In genomic region chr21:16342932-16343331, GRCh38 we compare ENCODE assay signal across 16 cellular contexts.
"Had no signal": no experiment of that assay in that cellular context is flagged by ENCODE, and none has a peak within 500 bp of the region (broad histone marks: within the 10 kb centered on the region; RNA-seq: fewer than 3 reads in every experiment).

No MANE protein-coding gene starts in this region.

- H3K27ac ChIP-seq: esophagus squamous epithelium, gastroesophageal sphincter, ovary had no signal

- H3K4me1 ChIP-seq: esophagus squamous epithelium, gastroesophageal sphincter had no signal

- DNase-seq: dermis blood vessel endothelial cell; esophagus squamous epithelium; foreskin fibroblast; kidney; left cardiac atrium; left ventricle myocardium superior; mesenchymal stem cell; naive thymus-derived CD4-positive, alpha-beta T cell; ovary; right cardiac atrium; small intestine; stimulated activated CD4-positive, alpha-beta T cell treated with anti-CD3 and anti-CD28 coated beads, Interleukin-12 subunit alpha, Interleukin-12 subunit beta, amount 100 ng/mL, for 4 hours; stimulated activated naive CD4-positive, alpha-beta T cell treated with Interleukin-2 at 50 U/mL for 16 hours; trophoblast cell had no signal

- H3K4me3 ChIP-seq: esophagus squamous epithelium, gastroesophageal sphincter, lung, ovary had no signal

- H3K36me3 ChIP-seq: esophagus squamous epithelium, gastroesophageal sphincter, ovary had no signal

- H3K9me3 ChIP-seq: esophagus squamous epithelium, gastroesophageal sphincter, ovary had no signal

- H3K27me3 ChIP-seq: esophagus squamous epithelium, gastroesophageal sphincter, ovary had no signal

- ATAC-seq: gastroesophageal sphincter; left cardiac atrium; left ventricle myocardium superior; naive thymus-derived CD4-positive, alpha-beta T cell; right cardiac atrium had no signal
